Comparison of ENCODE assay signal across 1 cellular context in genomic region chr1:206714331-206715058, GRCh38.
TF ChIP-seq lines count a peak whose summit lies in the region.

No MANE protein-coding gene starts in this region.

TF ChIP-seq in liver, 16 proteins besides CTCF, POLR2A, EP300 and RAD21 (continued from another document):
- TF ChIP-seq, protein P1, sequence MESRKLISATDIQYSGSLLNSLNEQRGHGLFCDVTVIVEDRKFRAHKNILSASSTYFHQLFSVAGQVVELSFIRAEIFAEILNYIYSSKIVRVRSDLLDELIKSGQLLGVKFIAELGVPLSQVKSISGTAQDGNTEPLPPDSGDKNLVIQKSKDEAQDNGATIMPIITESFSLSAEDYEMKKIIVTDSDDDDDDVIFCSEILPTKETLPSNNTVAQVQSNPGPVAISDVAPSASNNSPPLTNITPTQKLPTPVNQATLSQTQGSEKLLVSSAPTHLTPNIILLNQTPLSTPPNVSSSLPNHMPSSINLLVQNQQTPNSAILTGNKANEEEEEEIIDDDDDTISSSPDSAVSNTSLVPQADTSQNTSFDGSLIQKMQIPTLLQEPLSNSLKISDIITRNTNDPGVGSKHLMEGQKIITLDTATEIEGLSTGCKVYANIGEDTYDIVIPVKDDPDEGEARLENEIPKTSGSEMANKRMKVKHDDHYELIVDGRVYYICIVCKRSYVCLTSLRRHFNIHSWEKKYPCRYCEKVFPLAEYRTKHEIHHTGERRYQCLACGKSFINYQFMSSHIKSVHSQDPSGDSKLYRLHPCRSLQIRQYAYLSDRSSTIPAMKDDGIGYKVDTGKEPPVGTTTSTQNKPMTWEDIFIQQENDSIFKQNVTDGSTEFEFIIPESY (IDR thresholded peaks at IDR 0.05), result peak; percentile 61
TF ChIP-seq in liver: peak in this region for 10.
